ENCODE assay signal across 8 cellular contexts in genomic region chr14:81219210-81219820, GRCh38. TPM values are rescaled to one million over a fixed set of nuclear protein-coding genes. Genes with fewer than 3 reads are reported as not detected.
DNase-seq lines count a peak whose midpoint lies in the region; ATAC-seq and TF ChIP-seq lines count a peak whose summit lies in the region.

No MANE protein-coding gene starts in this region.

- H3K4me1 Mint-ChIP-seq in activated B cell treated with CpG ODN at 0.5 μM for 24 hours: peaks cover 35% of the 10 kb centered on the region

- POLR2A ChIA-PET in activated B cell treated with CpG ODN at 0.5 μM for 24 hours (lab: Charles Lee): interaction anchor here (0.6 to 2.1 kb wide), 20 partner anchors 9 to 315 kb away, joined by 3 to 16 read pairs (median 4); partner anchors contain the start of genes CEP128 and TSHR

- H3K27me3 Mint-ChIP-seq in activated B cell treated with CpG ODN at 0.5 μM for 24 hours: no peaks in the 10 kb centered on the region

- peaks cover 25% of the 10 kb centered on the region for H3K4me1 ChIP-seq in smooth muscle cell (ENCODE audit: low read depth)

- H3K9me3 ChIP-seq in smooth muscle cell (replicated peaks; ENCODE audit: low read depth): no peaks in the 10 kb centered on the region

- H3K9ac ChIP-seq in smooth muscle cell (ENCODE audit: low read depth): peak overlapping the region; percentile 95

- peaks cover 15% of the 10 kb centered on the region for H3F3A ChIP-seq in smooth muscle cell (ENCODE audit: low read depth)

- TF ChIP-seq CTCF in activated B cell treated with CpG ODN at 0.5 μM for 24 hours (IDR thresholded peaks at IDR 0.05): no peak
- no peak for TF ChIP-seq CTCF in smooth muscle cell (IDR thresholded peaks at IDR 0.05; ENCODE audit: borderline replicate concordance, insufficient read depth, poor library complexity, severe bottlenecking)

- peaks cover 6% of the 10 kb centered on the region for H3K36me3 ChIP-seq in smooth muscle cell (ENCODE audit: low read depth)

- H3K4me2 ChIP-seq in smooth muscle cell: peak overlapping the region; percentile 90

- intact Hi-C loops in activated B cell treated with CpG ODN at 0.5 μM for 24 hours (cut with micrococcal nuclease): loop anchor here (1.0 to 2.0 kb wide), 4 partner anchors 10 to 261 kb away; no protein-coding TSS in a partner anchor

- H3K27me3 ChIP-seq in smooth muscle cell (ENCODE audit: low read depth): no peaks in the 10 kb centered on the region

- WGBS in smooth muscle cell (ENCODE audit: low lambda C conversion rate): under 1% methylated on average over 31 of the region's 31 CpGs

- H3K36me3 Mint-ChIP-seq in activated B cell treated with CpG ODN at 0.5 μM for 24 hours (ENCODE audit: low read depth): peaks cover 36% of the 10 kb centered on the region

- H4K20me1 ChIP-seq in smooth muscle cell (ENCODE audit: low read depth): peaks cover 43% of the 10 kb centered on the region

- CTCF ChIA-PET in activated B cell treated with CpG ODN at 0.5 μM for 24 hours (lab: Charles Lee): interaction anchor here (1.0 to 1.1 kb wide), 2 partner anchors 49 to 232 kb away, joined by 3 to 4 read pairs; no protein-coding TSS in a partner anchor

- peaks cover 48% of the 10 kb centered on the region for H3K79me2 ChIP-seq in smooth muscle cell (ENCODE audit: low read depth)

- H3K27ac ChIP-seq in caudate nucleus (ENCODE audit: low read depth, low read length) (peak overlapping the region; percentile 98), smooth muscle cell (ENCODE audit: low read depth) (peak overlapping the region; percentile 92)

- peaks cover 2% of the 10 kb centered on the region for H3K9me3 Mint-ChIP-seq in activated B cell treated with CpG ODN at 0.5 μM for 24 hours

- peak; percentile 87 for DNase-seq in AG08396 (ENCODE audit: low spot score)
- peak; percentile 93 for DNase-seq in NCI-H226
- DNase-seq in activated B cell treated with CpG ODN at 0.5 μM for 24 hours: peak; percentile 78
- DNase-seq in caudate nucleus (lab: John Stamatoyannopoulos, UW): peak; percentile 37 to 97 (median 86)
- peak; percentile 85 for DNase-seq in iPS-NIHi7 (ENCODE audit: extremely low spot score)
- peak; percentile 68 for DNase-seq in smooth muscle cell (lab: John Stamatoyannopoulos, UW; ENCODE audit: unreplicated experiment)

- ATAC-seq in GM19023 (IDR thresholded peaks at IDR 0.05; ENCODE audit: unreplicated experiment): peak; percentile 46
- peak; percentile 61 for ATAC-seq in HG03196 (IDR thresholded peaks at IDR 0.05; ENCODE audit: unreplicated experiment)
- ATAC-seq in activated B cell treated with CpG ODN at 0.5 μM for 24 hours (ENCODE audit: low read depth): peak; percentile 60

- H2AFZ ChIP-seq in smooth muscle cell (ENCODE audit: low read depth): peak overlapping the region; percentile 31

- peak overlapping the region; percentile 98 for H3K4me3 Mint-ChIP-seq in activated B cell treated with CpG ODN at 0.5 μM for 24 hours

- H3K4me3 ChIP-seq in smooth muscle cell: peak overlapping the region; percentile 71

- H3K27ac Mint-ChIP-seq in activated B cell treated with CpG ODN at 0.5 μM for 24 hours: peak overlapping the region; percentile 100

RNA-seq across cellular contexts. Expression of gene GTF2A1, which starts 1.4 kb away (rescaled TPM):
- total RNA-seq in activated B cell treated with CpG ODN at 0.5 μM for 24 hours (38.5 and 40.9 TPM in 2 replicates), smooth muscle cell (39.4 and 40.7 TPM in 2 replicates)
- polyA plus RNA-seq in smooth muscle cell: 4.0 and 4.7 TPM in 2 replicates

Comparison
In these comparisons a context has a peak if more than half of its experiments do, and no peak if none do; other contexts are left out.
1. Peak in every context shown above with its lines: DNase-seq, ATAC-seq, H3K4me3 ChIP-seq and H3K27ac ChIP-seq.